ENCODE assay signal across 35 cellular contexts in the genomic region with DNA sequence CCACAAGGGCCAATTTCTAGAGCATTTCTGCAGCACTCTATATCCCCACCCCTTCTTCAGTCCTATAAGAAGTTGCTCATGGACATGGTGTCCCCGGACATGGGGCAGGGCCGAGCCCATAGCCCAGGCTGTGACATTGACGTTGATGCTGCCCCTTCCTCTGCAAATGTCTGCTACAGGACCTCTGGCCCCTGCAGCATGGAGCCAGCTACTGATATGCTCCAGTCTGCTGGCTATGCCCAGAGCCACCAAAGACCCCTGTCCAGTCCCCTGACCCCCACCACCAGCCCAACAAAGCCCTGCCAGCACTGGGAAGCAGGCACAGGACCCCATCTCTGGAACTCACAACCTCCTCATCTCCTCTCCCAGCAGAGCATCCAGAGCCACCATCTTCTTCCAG.
"Had no signal": no experiment of that assay in that cellular context is flagged by ENCODE, and none has a peak within 500 bp of the region (broad histone marks: within the 10 kb centered on the region; RNA-seq: fewer than 3 reads in every experiment).

No MANE protein-coding gene starts in this region.

- H3K9me3 Mint-ChIP-seq: activated CD4-positive, alpha-beta memory T cell treated with anti-CD3 and anti-CD28 coated beads, Interleukin-2, amount 10 ng/mL, durations not matched to agents 7 days and 5 days; activated naive CD8-positive, alpha-beta T cell treated with anti-CD3 and anti-CD28 coated beads for 36 hours; activated T-cell treated with anti-CD3 and anti-CD28 coated beads, Interleukin-2, amount 50 U/mL, for 24 hours; IgD-negative memory B cell had no signal

- H3K9me3 ChIP-seq: Peyer's patch had no signal

- H3K27me3 ChIP-seq: brain microvascular endothelial cell, Peyer's patch had no signal

- H3K27ac Mint-ChIP-seq: activated CD4-positive, alpha-beta memory T cell treated with anti-CD3 and anti-CD28 coated beads, Interleukin-2, amount 10 ng/mL, durations not matched to agents 7 days and 5 days; activated naive CD8-positive, alpha-beta T cell treated with anti-CD3 and anti-CD28 coated beads for 36 hours; activated T-cell treated with anti-CD3 and anti-CD28 coated beads, Interleukin-2, amount 50 U/mL, for 24 hours; IgD-negative memory B cell had no signal

- H3K4me3 ChIP-seq: Peyer's patch had no signal

- H3K27ac ChIP-seq: brain microvascular endothelial cell, Peyer's patch, WERI-Rb-1 had no signal

- H3K36me3 Mint-ChIP-seq: activated naive CD8-positive, alpha-beta T cell treated with anti-CD3 and anti-CD28 coated beads for 36 hours had no signal

- H3K4me3 Mint-ChIP-seq: activated CD4-positive, alpha-beta memory T cell treated with anti-CD3 and anti-CD28 coated beads, Interleukin-2, amount 10 ng/mL, durations not matched to agents 7 days and 5 days; activated naive CD8-positive, alpha-beta T cell treated with anti-CD3 and anti-CD28 coated beads for 36 hours; activated T-cell treated with anti-CD3 and anti-CD28 coated beads, Interleukin-2, amount 50 U/mL, for 24 hours; IgD-negative memory B cell had no signal

- H3K36me3 ChIP-seq: brain microvascular endothelial cell, Peyer's patch, WERI-Rb-1 had no signal

- DNase-seq: activated CD4-positive, alpha-beta memory T cell treated with anti-CD3 and anti-CD28 coated beads, Interleukin-2, amount 10 ng/mL, durations not matched to agents 7 days and 5 days; activated CD4-positive, alpha-beta T cell treated with anti-CD3 and anti-CD28 coated beads for 1 hour; activated CD4-positive, alpha-beta T cell treated with anti-CD3 and anti-CD28 coated beads for 48 hours; activated CD4-positive, CD25-positive, alpha-beta regulatory T cell; activated gamma-delta T cell treated with Interleukin-2 at 50 U/mL for 16 hours; activated naive CD4-positive, alpha-beta T cell treated with anti-CD3 and anti-CD28 coated beads, Interleukin-2, amount 50 U/mL, for 16 hours; activated naive CD8-positive, alpha-beta T cell treated with anti-CD3 and anti-CD28 coated beads for 36 hours; activated T-cell treated with anti-CD3 and anti-CD28 coated beads, Interleukin-2, amount 50 U/mL, for 24 hours; amniotic stem cell; aorta; brain microvascular endothelial cell; central memory CD4-positive, alpha-beta T cell; Karpas-422; KBM-7; NCI-H1048; NCI-H1105 treated with DMSO at 0.1 percent for 48 hours; NCI-H1436; NCI-H1694; NCI-H1930; NCI-H345; NCI-H510A; NCI-H526; NCI-H748 treated with DMSO at 0.1 percent for 48 hours; NK-92 treated with Interleukin-12 subunit alpha and Interleukin-12 subunit beta, amount 100 ng/mL, for 24 hours; OCI-M1; Peyer's patch; RPMI8226; SIG-M5; T-helper 1 cell; T-helper 2 cell; T1000; WERI-Rb-1 had no signal

- H3K27me3 Mint-ChIP-seq: IgD-negative memory B cell had no signal

- ATAC-seq: Right ventricle myocardium inferior, SK-N-SH treated with all-trans-retinoic acid at 6 μM for 48 hours had no signal
